Comparison of ENCODE assay signal across 9 cellular contexts in genomic region chr3:23567917-23568316, GRCh38.
DNase-seq lines count a peak whose midpoint lies in the region; ATAC-seq and TF ChIP-seq lines count a peak whose summit lies in the region.
"Had no signal": no experiment of that assay in that cellular context is flagged by ENCODE, and none has a peak within 500 bp of the region (broad histone marks: within the 10 kb centered on the region; RNA-seq: fewer than 3 reads in every experiment).

No MANE protein-coding gene starts in this region.

- TF ChIP-seq CTCF in HL-60 (IDR thresholded peaks at IDR 0.05; ENCODE audit: insufficient read depth, low read length), result no peak

- no peaks in the 10 kb centered on the region for H3K4me1 Mint-ChIP-seq in activated T-cell treated with anti-CD3 and anti-CD28 coated beads, Interleukin-2, amount 50 U/mL, for 4 hours (ENCODE audit: low read depth)
- no peaks in the 10 kb centered on the region for H3K4me1 Mint-ChIP-seq in activated CD8-positive, alpha-beta memory T cell treated with anti-CD3 and anti-CD28 coated beads, Interleukin-2, amount 10 ng/mL, durations not matched to agents 7 days and 5 days

- H2BK12ac ChIP-seq in mesenchymal stem cell (ENCODE audit: low read length in 2 of 2), result no peak overlapping the region

- peaks cover 2% of the 10 kb centered on the region for H3K4me1 ChIP-seq in mesenchymal stem cell (ENCODE audit: control insufficient read depth, insufficient read depth, low read depth, low read length)

- CTCF ChIA-PET in activated CD8-positive, alpha-beta memory T cell treated with anti-CD3 and anti-CD28 coated beads, Interleukin-2, amount 10 ng/mL, durations not matched to agents 7 days and 5 days (lab: Charles Lee), result no interaction called here

- H3K9me3 ChIP-seq in mesenchymal stem cell (ENCODE audit: control insufficient read depth, low read length), result no peaks in the 10 kb centered on the region
- H3K9me3 ChIP-seq: thoracic aorta had no signal

- H3K9ac ChIP-seq in mesenchymal stem cell (ENCODE audit: low read length), result peak overlapping the region; percentile 31

- no peak overlapping the region for H3K14ac ChIP-seq in mesenchymal stem cell (ENCODE audit: low read length in 2 of 2)

- no peak overlapping the region for H2BK5ac ChIP-seq in mesenchymal stem cell (ENCODE audit: low read depth, low read length, poor library complexity, severe bottlenecking)

- H4K91ac ChIP-seq in mesenchymal stem cell (ENCODE audit: low read length), result no peak overlapping the region

- H3K4me2 ChIP-seq in mesenchymal stem cell (ENCODE audit: low read length, poor library complexity, severe bottlenecking), result no peak overlapping the region

- H2BK120ac ChIP-seq in mesenchymal stem cell (ENCODE audit: low read depth, low read length), result no peak overlapping the region

- peak overlapping the region in 1 of 2 experiments; percentile 40 for H3K18ac ChIP-seq in mesenchymal stem cell (ENCODE audit: low read depth in 1 of 2, low read length in 2 of 2)

- H3K4me3 Mint-ChIP-seq in activated T-cell treated with anti-CD3 and anti-CD28 coated beads, Interleukin-2, amount 50 U/mL, for 4 hours, result no peak overlapping the region
- H3K4me3 Mint-ChIP-seq in activated CD8-positive, alpha-beta memory T cell treated with anti-CD3 and anti-CD28 coated beads, Interleukin-2, amount 10 ng/mL, durations not matched to agents 7 days and 5 days, result no peak overlapping the region

- H3K27me3 Mint-ChIP-seq in activated T-cell treated with anti-CD3 and anti-CD28 coated beads, Interleukin-2, amount 50 U/mL, for 4 hours (ENCODE audit: low read depth), result no peaks in the 10 kb centered on the region
- H3K27me3 Mint-ChIP-seq in activated CD8-positive, alpha-beta memory T cell treated with anti-CD3 and anti-CD28 coated beads, Interleukin-2, amount 10 ng/mL, durations not matched to agents 7 days and 5 days, result no peaks in the 10 kb centered on the region

- H3K23ac ChIP-seq in mesenchymal stem cell (ENCODE audit: low read length in 2 of 2), result no peak overlapping the region

- ATAC-seq in activated T-cell treated with anti-CD3 and anti-CD28 coated beads, Interleukin-2, amount 50 U/mL, for 4 hours, result no peak
- no peak for ATAC-seq in activated CD8-positive, alpha-beta memory T cell treated with anti-CD3 and anti-CD28 coated beads, Interleukin-2, amount 10 ng/mL, durations not matched to agents 7 days and 5 days

- peak overlapping the region; percentile 47 for H2AK5ac ChIP-seq in mesenchymal stem cell (ENCODE audit: low read length, severe bottlenecking)

- H4K8ac ChIP-seq in mesenchymal stem cell (ENCODE audit: low read length), result no peak overlapping the region

- 22% methylated on average over 3 of the region's 3 CpGs for WGBS in mesenchymal stem cell

- no peaks in the 10 kb centered on the region for H3K9me3 Mint-ChIP-seq in activated T-cell treated with anti-CD3 and anti-CD28 coated beads, Interleukin-2, amount 50 U/mL, for 4 hours
- no peaks in the 10 kb centered on the region for H3K9me3 Mint-ChIP-seq in activated CD8-positive, alpha-beta memory T cell treated with anti-CD3 and anti-CD28 coated beads, Interleukin-2, amount 10 ng/mL, durations not matched to agents 7 days and 5 days (ENCODE audit: low read depth)

- no peak overlapping the region for H3K27ac ChIP-seq in HL-60 (replicated peaks)
- H3K27ac ChIP-seq in mesenchymal stem cell (ENCODE audit: low read length, poor library complexity, severe bottlenecking), result peak overlapping the region; percentile 10
- H3K27ac ChIP-seq: thoracic aorta had no signal

- H3K4me3 ChIP-seq in HL-60 (replicated peaks; ENCODE audit: insufficient read depth, low read length) (no peak overlapping the region), mesenchymal stem cell (ENCODE audit: insufficient read depth in 1 of 2, low read depth in 1 of 2, low read length in 2 of 2) (no peak overlapping the region)
- H3K4me3 ChIP-seq: thoracic aorta had no signal

- H3K27me3 ChIP-seq in HL-60 (ENCODE audit: insufficient read depth, poor library complexity, severe bottlenecking) (no peaks in the 10 kb centered on the region), mesenchymal stem cell (ENCODE audit: control insufficient read depth in 1 of 2, insufficient read depth in 1 of 2, low read length in 2 of 2) (no peaks in the 10 kb centered on the region)

- H2BK15ac ChIP-seq in mesenchymal stem cell (ENCODE audit: low read depth, poor library complexity, severe bottlenecking), result no peak overlapping the region

- no peak overlapping the region for H3K4ac ChIP-seq in mesenchymal stem cell (ENCODE audit: low read depth in 1 of 2, low read length in 2 of 2)

- peaks cover 6% of the 10 kb centered on the region for H3K79me1 ChIP-seq in mesenchymal stem cell (replicated peaks; ENCODE audit: low read length, poor library complexity, severe bottlenecking)

- no peak overlapping the region for H2AFZ ChIP-seq in mesenchymal stem cell (ENCODE audit: low read depth, low read length)

- no peaks in the 10 kb centered on the region for H3K36me3 ChIP-seq in mesenchymal stem cell (ENCODE audit: control insufficient read depth in 1 of 2, insufficient read depth in 2 of 2, low read depth in 1 of 2, low read length in 2 of 2)
- H3K36me3 ChIP-seq: thoracic aorta had no signal

- DNase-seq in EL, result peak; percentile 92
- DNase-seq in HL-60 (ENCODE audit: low read depth in 1 of 2, low spot score in 1 of 2), result peak; percentile 10 to 13
- peak; percentile 95 for DNase-seq in astrocyte of the hippocampus (ENCODE audit: low read depth, low spot score)
- DNase-seq in mesenchymal stem cell, result peak; percentile 95
- DNase-seq in T-helper 1 cell, result no peak
- no peak for DNase-seq in activated T-cell treated with anti-CD3 and anti-CD28 coated beads, Interleukin-2, amount 50 U/mL, for 4 hours
- DNase-seq in activated CD8-positive, alpha-beta memory T cell treated with anti-CD3 and anti-CD28 coated beads, Interleukin-2, amount 10 ng/mL, durations not matched to agents 7 days and 5 days, result no peak
- no peak for DNase-seq in NCI-H526 (lab: John Stamatoyannopoulos, UW)

- H3K36me3 Mint-ChIP-seq in activated T-cell treated with anti-CD3 and anti-CD28 coated beads, Interleukin-2, amount 50 U/mL, for 4 hours (ENCODE audit: insufficient read depth), result no peaks in the 10 kb centered on the region
- no peaks in the 10 kb centered on the region for H3K36me3 Mint-ChIP-seq in activated CD8-positive, alpha-beta memory T cell treated with anti-CD3 and anti-CD28 coated beads, Interleukin-2, amount 10 ng/mL, durations not matched to agents 7 days and 5 days

- H3K27ac Mint-ChIP-seq in activated CD8-positive, alpha-beta memory T cell treated with anti-CD3 and anti-CD28 coated beads, Interleukin-2, amount 10 ng/mL, durations not matched to agents 7 days and 5 days, result no peak overlapping the region

Comparison
In these comparisons a context has a peak if more than half of its experiments do, and no peak if none do; other contexts are left out.
1. DNase-seq: peak in EL (single experiment), HL-60 (2 of 2), astrocyte of the hippocampus (single experiment) and mesenchymal stem cell (single experiment); none in T-helper 1 cell (0 of 5), activated T-cell treated with anti-CD3 and anti-CD28 coated beads, Interleukin-2, amount 50 U/mL, for 4 hours (single experiment), activated CD8-positive, alpha-beta memory T cell treated with anti-CD3 and anti-CD28 coated beads, Interleukin-2, amount 10 ng/mL, durations not matched to agents 7 days and 5 days (single experiment) and NCI-H526 (0 of 2).